8 cellular contexts compared by ENCODE assay signal in the genomic region with DNA sequence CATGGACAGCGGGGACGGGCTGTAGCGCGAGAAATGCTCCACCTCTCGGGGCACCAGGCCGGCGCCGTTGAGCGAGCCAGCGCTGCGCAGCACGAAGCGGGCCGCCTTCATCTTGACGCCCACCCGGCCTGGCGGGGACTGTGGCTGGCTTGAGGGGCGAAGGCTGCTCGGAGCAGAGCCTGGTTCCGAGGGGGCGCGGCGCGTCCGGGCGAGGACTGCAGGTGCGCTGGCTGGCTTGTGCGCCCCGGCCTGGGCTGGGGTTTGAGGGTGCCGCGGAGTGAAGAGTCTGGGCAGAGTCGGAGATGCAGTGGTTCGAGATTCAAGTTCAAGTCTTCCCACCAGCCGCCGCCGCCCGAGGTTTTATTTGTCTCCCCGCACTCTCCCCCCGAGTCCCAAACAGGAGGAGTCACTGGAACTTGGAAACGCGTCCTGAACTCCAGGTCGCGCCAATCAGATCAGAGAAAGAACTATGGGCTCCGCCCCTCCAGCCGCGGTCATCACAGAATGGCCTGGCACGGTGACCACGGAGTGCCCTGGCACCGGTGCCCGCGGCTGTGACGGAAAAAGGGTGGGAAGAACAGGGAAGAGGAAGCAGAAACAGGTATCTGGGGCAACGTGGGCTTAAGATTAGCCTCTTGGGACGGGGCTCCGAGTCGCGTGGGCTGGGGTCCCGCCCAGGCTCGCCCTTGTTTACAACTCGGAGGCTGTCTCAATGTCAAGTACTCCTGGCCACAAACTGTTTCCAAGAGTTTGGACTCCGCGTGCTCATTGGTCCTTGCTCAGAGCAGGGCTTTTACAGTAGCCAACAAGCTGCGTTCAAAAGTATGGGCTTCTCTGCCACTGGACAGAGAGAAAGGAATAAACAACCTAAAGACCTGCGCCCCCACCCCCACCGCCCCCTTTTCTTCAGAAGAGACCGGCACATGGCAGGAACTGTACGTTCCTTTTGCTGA. TPM values are rescaled to one million over a fixed set of nuclear protein-coding genes. Genes with fewer than 3 reads are reported as not detected.
DNase-seq lines count a peak whose midpoint lies in the region; ATAC-seq and TF ChIP-seq lines count a peak whose summit lies in the region.

PDK4 (minus strand) TSS at position 334 of the 953 bp plus-strand sequence; CDS start at position 111, 223 bp downstream.

- no peak for TF ChIP-seq CTCF in epithelial cell of esophagus (IDR thresholded peaks at IDR 0.05; ENCODE audit: insufficient read depth, low read depth, low read length, missing control alignments)

- ATAC-seq in GM19467 (IDR thresholded peaks at IDR 0.05; ENCODE audit: unreplicated experiment), result no peak

- DNase-seq in SIG-M5 treated with dmso at 0.1 percent for 504 hours (lab: John Stamatoyannopoulos, UW; ENCODE audit: unreplicated experiment), result peak; percentile 9
- no peak for DNase-seq in SIG-M5 (lab: John Stamatoyannopoulos, UW)
- peak; percentile 80 for DNase-seq in RPMI7951 (ENCODE audit: low read depth)
- DNase-seq in epithelial cell of esophagus (ENCODE audit: low read depth), result peak; percentile 22
- DNase-seq in lung microvascular endothelial cell (ENCODE audit: low read depth in 2 of 2), result peak; percentile 87 to 96
- peak; percentile 70 for DNase-seq in stromal cell of bone marrow (ENCODE audit: low read depth)
- no peak for DNase-seq in NCI-H345 (lab: John Stamatoyannopoulos, UW)

- H3K4me3 ChIP-seq in epithelial cell of esophagus (ENCODE audit: low read length), result peak within 1 kb of the TSS; percentile 50

RNA-seq across cellular contexts. Expression of gene PDK4, which starts in this region (rescaled TPM):
- 1.7 and 2.3 TPM in 2 replicates for total RNA-seq in RPMI7951 (2014; rRNA removed; shearing (Covaris generic))
- 23.1 and 171 TPM in 2 replicates for total RNA-seq in lung microvascular endothelial cell

Comparison
In these comparisons a context has a peak if more than half of its experiments do, and no peak if none do; other contexts are left out.
1. DNase-seq: peak in SIG-M5 treated with dmso at 0.1 percent for 504 hours (single experiment), RPMI7951 (single experiment), epithelial cell of esophagus (single experiment), lung microvascular endothelial cell (2 of 2) and stromal cell of bone marrow (single experiment); none in SIG-M5 (single experiment) and NCI-H345 (single experiment).